ENCODE assay signal across 1 cellular context in the genomic region with DNA sequence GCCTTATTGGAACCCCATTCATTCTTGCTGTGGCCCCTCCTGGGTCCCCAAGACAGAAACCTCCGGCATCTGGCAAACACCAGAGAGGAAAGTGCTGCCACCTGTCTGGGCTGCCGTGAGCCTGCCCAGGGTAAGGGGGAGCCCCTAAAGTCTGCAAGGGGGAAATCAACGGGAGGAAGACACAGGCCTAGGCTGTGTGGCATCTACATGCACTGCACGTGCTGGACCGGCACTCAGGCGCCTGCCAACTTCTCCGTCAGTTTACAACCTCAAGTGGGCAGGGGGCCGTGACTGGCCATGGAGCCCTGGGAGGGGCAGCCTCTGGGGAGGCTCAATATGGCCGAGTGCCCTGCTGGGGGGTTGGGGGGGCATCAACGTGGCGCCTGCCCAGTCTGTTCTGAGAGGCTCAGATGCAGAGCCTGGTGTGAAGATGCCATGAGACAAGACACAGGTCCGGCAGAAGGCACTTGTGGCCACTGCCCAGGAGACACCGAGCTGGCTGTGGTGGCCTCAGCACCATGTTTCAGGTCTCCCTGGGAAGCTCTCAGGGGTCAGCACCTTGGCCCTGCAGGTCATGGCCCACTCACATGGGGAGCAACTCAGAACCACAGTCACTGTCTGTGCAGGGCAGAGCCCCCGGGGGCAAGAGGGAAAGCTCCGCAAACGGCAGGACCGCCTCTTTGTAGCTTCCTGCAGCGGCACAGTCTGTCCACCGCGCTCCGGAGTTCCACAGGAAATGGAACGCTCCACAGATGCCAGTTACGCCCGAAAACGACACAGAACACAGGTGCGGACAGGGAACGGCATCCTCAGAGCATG.
TF ChIP-seq lines count a peak whose summit lies in the region.

No MANE protein-coding gene starts in this region.

TF ChIP-seq in GM23338, 12 proteins besides CTCF, POLR2A, EP300 and RAD21:
- no peak for TF ChIP-seq EZH2 (IDR thresholded peaks at IDR 0.05; ENCODE audit: low read depth, unreplicated experiment)
- no peak for TF ChIP-seq STAT1 (IDR thresholded peaks at IDR 0.05; ENCODE audit: unreplicated experiment)
- TF ChIP-seq, protein P1, sequence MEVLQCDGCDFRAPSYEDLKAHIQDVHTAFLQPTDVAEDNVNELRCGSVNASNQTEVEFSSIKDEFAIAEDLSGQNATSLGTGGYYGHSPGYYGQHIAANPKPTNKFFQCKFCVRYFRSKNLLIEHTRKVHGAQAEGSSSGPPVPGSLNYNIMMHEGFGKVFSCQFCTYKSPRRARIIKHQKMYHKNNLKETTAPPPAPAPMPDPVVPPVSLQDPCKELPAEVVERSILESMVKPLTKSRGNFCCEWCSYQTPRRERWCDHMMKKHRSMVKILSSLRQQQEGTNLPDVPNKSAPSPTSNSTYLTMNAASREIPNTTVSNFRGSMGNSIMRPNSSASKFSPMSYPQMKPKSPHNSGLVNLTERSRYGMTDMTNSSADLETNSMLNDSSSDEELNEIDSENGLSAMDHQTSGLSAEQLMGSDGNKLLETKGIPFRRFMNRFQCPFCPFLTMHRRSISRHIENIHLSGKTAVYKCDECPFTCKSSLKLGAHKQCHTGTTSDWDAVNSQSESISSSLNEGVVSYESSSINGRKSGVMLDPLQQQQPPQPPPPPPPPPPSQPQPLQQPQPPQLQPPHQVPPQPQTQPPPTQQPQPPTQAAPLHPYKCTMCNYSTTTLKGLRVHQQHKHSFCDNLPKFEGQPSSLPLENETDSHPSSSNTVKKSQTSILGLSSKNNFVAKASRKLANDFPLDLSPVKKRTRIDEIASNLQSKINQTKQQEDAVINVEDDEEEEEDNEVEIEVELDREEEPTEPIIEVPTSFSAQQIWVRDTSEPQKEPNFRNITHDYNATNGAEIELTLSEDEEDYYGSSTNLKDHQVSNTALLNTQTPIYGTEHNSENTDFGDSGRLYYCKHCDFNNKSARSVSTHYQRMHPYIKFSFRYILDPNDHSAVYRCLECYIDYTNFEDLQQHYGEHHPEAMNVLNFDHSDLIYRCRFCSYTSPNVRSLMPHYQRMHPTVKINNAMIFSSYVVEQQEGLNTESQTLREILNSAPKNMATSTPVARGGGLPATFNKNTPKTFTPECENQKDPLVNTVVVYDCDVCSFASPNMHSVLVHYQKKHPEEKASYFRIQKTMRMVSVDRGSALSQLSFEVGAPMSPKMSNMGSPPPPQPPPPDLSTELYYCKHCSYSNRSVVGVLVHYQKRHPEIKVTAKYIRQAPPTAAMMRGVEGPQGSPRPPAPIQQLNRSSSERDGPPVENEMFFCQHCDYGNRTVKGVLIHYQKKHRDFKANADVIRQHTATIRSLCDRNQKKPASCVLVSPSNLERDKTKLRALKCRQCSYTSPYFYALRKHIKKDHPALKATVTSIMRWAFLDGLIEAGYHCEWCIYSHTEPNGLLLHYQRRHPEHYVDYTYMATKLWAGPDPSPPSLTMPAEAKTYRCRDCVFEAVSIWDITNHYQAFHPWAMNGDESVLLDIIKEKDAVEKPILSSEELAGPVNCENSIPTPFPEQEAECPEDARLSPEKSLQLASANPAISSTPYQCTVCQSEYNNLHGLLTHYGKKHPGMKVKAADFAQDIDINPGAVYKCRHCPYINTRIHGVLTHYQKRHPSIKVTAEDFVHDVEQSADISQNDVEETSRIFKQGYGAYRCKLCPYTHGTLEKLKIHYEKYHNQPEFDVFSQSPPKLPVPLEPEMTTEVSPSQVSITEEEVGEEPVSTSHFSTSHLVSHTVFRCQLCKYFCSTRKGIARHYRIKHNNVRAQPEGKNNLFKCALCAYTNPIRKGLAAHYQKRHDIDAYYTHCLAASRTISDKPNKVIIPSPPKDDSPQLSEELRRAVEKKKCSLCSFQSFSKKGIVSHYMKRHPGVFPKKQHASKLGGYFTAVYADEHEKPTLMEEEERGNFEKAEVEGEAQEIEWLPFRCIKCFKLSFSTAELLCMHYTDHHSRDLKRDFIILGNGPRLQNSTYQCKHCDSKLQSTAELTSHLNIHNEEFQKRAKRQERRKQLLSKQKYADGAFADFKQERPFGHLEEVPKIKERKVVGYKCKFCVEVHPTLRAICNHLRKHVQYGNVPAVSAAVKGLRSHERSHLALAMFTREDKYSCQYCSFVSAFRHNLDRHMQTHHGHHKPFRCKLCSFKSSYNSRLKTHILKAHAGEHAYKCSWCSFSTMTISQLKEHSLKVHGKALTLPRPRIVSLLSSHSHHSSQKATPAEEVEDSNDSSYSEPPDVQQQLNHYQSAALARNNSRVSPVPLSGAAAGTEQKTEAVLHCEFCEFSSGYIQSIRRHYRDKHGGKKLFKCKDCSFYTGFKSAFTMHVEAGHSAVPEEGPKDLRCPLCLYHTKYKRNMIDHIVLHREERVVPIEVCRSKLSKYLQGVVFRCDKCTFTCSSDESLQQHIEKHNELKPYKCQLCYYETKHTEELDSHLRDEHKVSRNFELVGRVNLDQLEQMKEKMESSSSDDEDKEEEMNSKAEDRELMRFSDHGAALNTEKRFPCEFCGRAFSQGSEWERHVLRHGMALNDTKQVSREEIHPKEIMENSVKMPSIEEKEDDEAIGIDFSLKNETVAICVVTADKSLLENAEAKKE (CRISPR knock-in tag; IDR thresholded peaks at IDR 0.05): no peak
- no peak for TF ChIP-seq POLR2AphosphoS5 (IDR thresholded peaks at IDR 0.05; ENCODE audit: low read depth)
- no peak for TF ChIP-seq CREB1 (CRISPR knock-in tag; IDR thresholded peaks at IDR 0.05; ENCODE audit: low read depth)
- TF ChIP-seq NANOG (IDR thresholded peaks at IDR 0.05; ENCODE audit: borderline replicate concordance): no peak
- TF ChIP-seq JUNB (IDR thresholded peaks at IDR 0.05; ENCODE audit: unreplicated experiment): no peak
- TF ChIP-seq ZNF114 (CRISPR knock-in tag; IDR thresholded peaks at IDR 0.05): no peak
- TF ChIP-seq, protein P2, sequence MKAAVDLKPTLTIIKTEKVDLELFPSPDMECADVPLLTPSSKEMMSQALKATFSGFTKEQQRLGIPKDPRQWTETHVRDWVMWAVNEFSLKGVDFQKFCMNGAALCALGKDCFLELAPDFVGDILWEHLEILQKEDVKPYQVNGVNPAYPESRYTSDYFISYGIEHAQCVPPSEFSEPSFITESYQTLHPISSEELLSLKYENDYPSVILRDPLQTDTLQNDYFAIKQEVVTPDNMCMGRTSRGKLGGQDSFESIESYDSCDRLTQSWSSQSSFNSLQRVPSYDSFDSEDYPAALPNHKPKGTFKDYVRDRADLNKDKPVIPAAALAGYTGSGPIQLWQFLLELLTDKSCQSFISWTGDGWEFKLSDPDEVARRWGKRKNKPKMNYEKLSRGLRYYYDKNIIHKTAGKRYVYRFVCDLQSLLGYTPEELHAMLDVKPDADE (IDR thresholded peaks at IDR 0.05): no peak
- TF ChIP-seq, protein P3, sequence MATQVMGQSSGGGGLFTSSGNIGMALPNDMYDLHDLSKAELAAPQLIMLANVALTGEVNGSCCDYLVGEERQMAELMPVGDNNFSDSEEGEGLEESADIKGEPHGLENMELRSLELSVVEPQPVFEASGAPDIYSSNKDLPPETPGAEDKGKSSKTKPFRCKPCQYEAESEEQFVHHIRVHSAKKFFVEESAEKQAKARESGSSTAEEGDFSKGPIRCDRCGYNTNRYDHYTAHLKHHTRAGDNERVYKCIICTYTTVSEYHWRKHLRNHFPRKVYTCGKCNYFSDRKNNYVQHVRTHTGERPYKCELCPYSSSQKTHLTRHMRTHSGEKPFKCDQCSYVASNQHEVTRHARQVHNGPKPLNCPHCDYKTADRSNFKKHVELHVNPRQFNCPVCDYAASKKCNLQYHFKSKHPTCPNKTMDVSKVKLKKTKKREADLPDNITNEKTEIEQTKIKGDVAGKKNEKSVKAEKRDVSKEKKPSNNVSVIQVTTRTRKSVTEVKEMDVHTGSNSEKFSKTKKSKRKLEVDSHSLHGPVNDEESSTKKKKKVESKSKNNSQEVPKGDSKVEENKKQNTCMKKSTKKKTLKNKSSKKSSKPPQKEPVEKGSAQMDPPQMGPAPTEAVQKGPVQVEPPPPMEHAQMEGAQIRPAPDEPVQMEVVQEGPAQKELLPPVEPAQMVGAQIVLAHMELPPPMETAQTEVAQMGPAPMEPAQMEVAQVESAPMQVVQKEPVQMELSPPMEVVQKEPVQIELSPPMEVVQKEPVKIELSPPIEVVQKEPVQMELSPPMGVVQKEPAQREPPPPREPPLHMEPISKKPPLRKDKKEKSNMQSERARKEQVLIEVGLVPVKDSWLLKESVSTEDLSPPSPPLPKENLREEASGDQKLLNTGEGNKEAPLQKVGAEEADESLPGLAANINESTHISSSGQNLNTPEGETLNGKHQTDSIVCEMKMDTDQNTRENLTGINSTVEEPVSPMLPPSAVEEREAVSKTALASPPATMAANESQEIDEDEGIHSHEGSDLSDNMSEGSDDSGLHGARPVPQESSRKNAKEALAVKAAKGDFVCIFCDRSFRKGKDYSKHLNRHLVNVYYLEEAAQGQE (IDR thresholded peaks at IDR 0.05; ENCODE audit: unreplicated experiment): no peak
- TF ChIP-seq ZNF331 (CRISPR knock-in tag; IDR thresholded peaks at IDR 0.05; ENCODE audit: low read depth): no peak
- no peak for TF ChIP-seq EZH2phosphoT487 (IDR thresholded peaks at IDR 0.05; ENCODE audit: unreplicated experiment)
